Comparison of ENCODE assay signal across 1 cellular context in genomic region chr14:88562831-88563686, GRCh38.
TF ChIP-seq lines count a peak whose summit lies in the region.

Gene ZC3H14, plus strand, starts transcription at chr14:88563037. Its CDS starts 97 bp downstream, at chr14:88563134.

TF ChIP-seq in HepG2, 621 proteins besides CTCF, POLR2A, EP300 and RAD21 (continued from another document and continues in another):
- TF ChIP-seq ZNF646 (CRISPR knock-in tag; IDR thresholded peaks at IDR 0.05): no peak
- peak; percentile 61; the same call in 1 of the 2 replicates for TF ChIP-seq POGZ (CRISPR knock-in tag; IDR thresholded peaks at IDR 0.05)
- peak; percentile 55; the same call in 1 of the 2 replicates for TF ChIP-seq PAXIP1 (CRISPR knock-in tag; conservative IDR thresholded peaks at IDR 0.05)
- TF ChIP-seq TFAP4 (IDR thresholded peaks at IDR 0.05; ENCODE audit: borderline replicate concordance, low read depth): no peak
- TF ChIP-seq ZNF136 (CRISPR knock-in tag; IDR thresholded peaks at IDR 0.05; ENCODE audit: low read depth): no peak
- TF ChIP-seq GPN1 (CRISPR knock-in tag; IDR thresholded peaks at IDR 0.05; ENCODE audit: borderline replicate concordance): peak; percentile 20; the same call in 1 of the 2 replicates
- peak; percentile 87 for TF ChIP-seq REPIN1 (CRISPR knock-in tag; IDR thresholded peaks at IDR 0.05; ENCODE audit: borderline replicate concordance, low read depth)
- TF ChIP-seq ZNF280D (CRISPR knock-in tag; IDR thresholded peaks at IDR 0.05): no peak
- TF ChIP-seq ZNF383 (CRISPR knock-in tag; IDR thresholded peaks at IDR 0.05; ENCODE audit: borderline replicate concordance): no peak
- peak; percentile 68; the same call in 1 of the 2 replicates for TF ChIP-seq ZNF350 (CRISPR knock-in tag; IDR thresholded peaks at IDR 0.05; ENCODE audit: borderline replicate concordance, low read depth)
- peak; percentile 97 for TF ChIP-seq REL (CRISPR knock-in tag; conservative IDR thresholded peaks at IDR 0.05)
- no peak for TF ChIP-seq GLMP (CRISPR knock-in tag; IDR thresholded peaks at IDR 0.05; ENCODE audit: borderline replicate concordance)
- TF ChIP-seq SP4 (CRISPR knock-in tag; IDR thresholded peaks at IDR 0.05): peak; percentile 73
- peak; percentile 88 for TF ChIP-seq ZMAT3 (CRISPR knock-in tag; conservative IDR thresholded peaks at IDR 0.05)
- peak; percentile 93 for TF ChIP-seq ZNF891 (CRISPR knock-in tag; IDR thresholded peaks at IDR 0.05)
- no peak; the same call in 1 of the 2 replicates for TF ChIP-seq ZNF704 (CRISPR knock-in tag; IDR thresholded peaks at IDR 0.05; ENCODE audit: borderline replicate concordance)
- peak in 1 of 2 experiments; percentile 64; a peak in 1 of 4 replicates for TF ChIP-seq KLF16 (CRISPR knock-in tag; IDR thresholded peaks at IDR 0.05)
- peak; percentile 62; the same call in 1 of the 2 replicates for TF ChIP-seq AKAP8 (CRISPR knock-in tag; IDR thresholded peaks at IDR 0.05)
- TF ChIP-seq SNAI1 (CRISPR knock-in tag; IDR thresholded peaks at IDR 0.05; ENCODE audit: borderline replicate concordance): peak; percentile 74
- TF ChIP-seq ZNF549 (CRISPR knock-in tag; IDR thresholded peaks at IDR 0.05): no peak
- no peak; the same call in 1 of the 2 replicates for TF ChIP-seq JUND (CRISPR knock-in tag; IDR thresholded peaks at IDR 0.05)
- no peak for TF ChIP-seq ZNF644 (CRISPR knock-in tag; IDR thresholded peaks at IDR 0.05; ENCODE audit: low read depth)
- TF ChIP-seq NFATC3 (CRISPR knock-in tag; IDR thresholded peaks at IDR 0.05): 0 out of 2 replicates have a peak, but pooled peaks have one; percentile 20
- TF ChIP-seq RXRA (CRISPR knock-in tag; IDR thresholded peaks at IDR 0.05): peak; percentile 68; the same call in 1 of the 2 replicates
- TF ChIP-seq ZBTB2 (CRISPR knock-in tag; IDR thresholded peaks at IDR 0.05; ENCODE audit: low read depth): peak; percentile 93
- peak; percentile 74; the same call in 1 of the 2 replicates for TF ChIP-seq TGIF2 (CRISPR knock-in tag; IDR thresholded peaks at IDR 0.05)
- peak; percentile 92 for TF ChIP-seq MTA1 (CRISPR knock-in tag; IDR thresholded peaks at IDR 0.05; ENCODE audit: borderline replicate concordance)
- peak; percentile 94 for TF ChIP-seq TFDP1 (CRISPR knock-in tag; IDR thresholded peaks at IDR 0.05; ENCODE audit: borderline replicate concordance)
- peak; percentile 81; the same call in 1 of the 2 replicates for TF ChIP-seq ZNF44 (CRISPR knock-in tag; IDR thresholded peaks at IDR 0.05)
- peak; percentile 73 for TF ChIP-seq PHF20 (CRISPR knock-in tag; IDR thresholded peaks at IDR 0.05)
- no peak for TF ChIP-seq SRF (IDR thresholded peaks at IDR 0.05; ENCODE audit: low read depth, low read length)
- TF ChIP-seq KLF11 (CRISPR knock-in tag; IDR thresholded peaks at IDR 0.05): no peak
- TF ChIP-seq MAFF (IDR thresholded peaks at IDR 0.05; ENCODE audit: low read depth, low read length): no peak
- no peak; the same call in 1 of the 2 replicates for TF ChIP-seq TIGD3 (CRISPR knock-in tag; IDR thresholded peaks at IDR 0.05; ENCODE audit: borderline replicate concordance)
- no peak for TF ChIP-seq SP1 (IDR thresholded peaks at IDR 0.05)
- 0 out of 2 replicates have a peak, but pooled peaks have one; percentile 64 for TF ChIP-seq SP1 (CRISPR knock-in tag; IDR thresholded peaks at IDR 0.05)
- TF ChIP-seq ZKSCAN5 (CRISPR knock-in tag; IDR thresholded peaks at IDR 0.05): no peak
